In genomic region chr6:166486536-166486880, GRCh38 we compare ENCODE assay signal across 18 cellular contexts.
A peak's percentile ranks its signal among the peaks of the same experiment; 100 is the strongest.
DNase-seq lines count a peak whose midpoint lies in the region; ATAC-seq and TF ChIP-seq lines count a peak whose summit lies in the region.
"Had no signal": no experiment of that assay in that cellular context is flagged by ENCODE, and none has a peak within 500 bp of the region (broad histone marks: within the 10 kb centered on the region; RNA-seq: fewer than 3 reads in every experiment).

No MANE protein-coding gene starts in this region.

- H3K27me3 ChIP-seq in BLaER1, result no peaks in the 10 kb centered on the region
- no peaks in the 10 kb centered on the region for H3K27me3 ChIP-seq in CD4-positive, alpha-beta T cell (ENCODE audit: control insufficient read depth, insufficient read depth, low read length)
- no peaks in the 10 kb centered on the region for H3K27me3 ChIP-seq in sigmoid colon
- H3K27me3 ChIP-seq in CD8-positive, alpha-beta memory T cell (ENCODE audit: insufficient read depth, low read length, poor library complexity, severe bottlenecking), result no peaks in the 10 kb centered on the region
- H3K27me3 ChIP-seq: Peyer's patch had no signal

- no peak for TF ChIP-seq CTCF in CD4-positive, alpha-beta T cell (IDR thresholded peaks at IDR 0.05)
- no peak for TF ChIP-seq CTCF in glutamatergic neuron (IDR thresholded peaks at IDR 0.05; ENCODE audit: partially characterized antibody, unreplicated experiment)
- TF ChIP-seq CTCF in sigmoid colon (IDR thresholded peaks at IDR 0.05), result no peak

- H3K27me3 Mint-ChIP-seq in CD4-positive, alpha-beta T cell, result no peaks in the 10 kb centered on the region
- peaks cover 16% of the 10 kb centered on the region for H3K27me3 Mint-ChIP-seq in glutamatergic neuron (ENCODE audit: unreplicated experiment)
- no peaks in the 10 kb centered on the region for H3K27me3 Mint-ChIP-seq in CD8-positive, alpha-beta memory T cell

- TF ChIP-seq POLR2A in sigmoid colon (IDR thresholded peaks at IDR 0.05), result no peak

- CTCF ChIA-PET in CD4-positive, alpha-beta T cell (lab: Charles Lee), result no interaction called here
- CTCF ChIA-PET in CD8-positive, alpha-beta memory T cell (lab: Charles Lee), result no interaction called here

- POLR2A ChIA-PET in CD4-positive, alpha-beta T cell (lab: Charles Lee), result interaction anchor here (2.1 kb wide), 1 partner anchor 69 kb away, joined by 7 read pairs; no protein-coding TSS in a partner anchor
- POLR2A ChIA-PET in CD8-positive, alpha-beta memory T cell (lab: Charles Lee), result no interaction called here

- H3K36me3 ChIP-seq in BLaER1 (peaks cover 26% of the 10 kb centered on the region), sigmoid colon (peaks cover 0 to 82% (median 0%) of the 10 kb centered on the region in 4 donors)
- H3K36me3 ChIP-seq in CD8-positive, alpha-beta memory T cell (ENCODE audit: insufficient read depth, low read length), result no peaks in the 10 kb centered on the region

- no peak overlapping the region for H3K9ac ChIP-seq in BLaER1

- WGBS in sigmoid colon, 2 donors, result 95 to 97% methylated on average over 9 of the region's 9 CpGs

- H3K9me3 ChIP-seq in BLaER1 (peaks cover 61% of the 10 kb centered on the region), sigmoid colon (no peaks in the 10 kb centered on the region)
- H3K9me3 ChIP-seq in CD4-positive, alpha-beta T cell (ENCODE audit: control insufficient read depth, low read length), result no peaks in the 10 kb centered on the region
- H3K9me3 ChIP-seq in CD8-positive, alpha-beta memory T cell (ENCODE audit: low read length), result no peaks in the 10 kb centered on the region
- H3K9me3 ChIP-seq: Peyer's patch had no signal

- H3K4me1 Mint-ChIP-seq in CD4-positive, alpha-beta T cell (ENCODE audit: low read depth), result peaks cover 21% of the 10 kb centered on the region
- peaks cover 67% of the 10 kb centered on the region for H3K4me1 Mint-ChIP-seq in glutamatergic neuron (ENCODE audit: low read depth, unreplicated experiment)
- H3K4me1 Mint-ChIP-seq in CD8-positive, alpha-beta memory T cell, result peaks cover 27 to 31% (median 31%) of the 10 kb centered on the region in 3 donors

- H3K4me3 Mint-ChIP-seq in CD4-positive, alpha-beta T cell, result no peak overlapping the region
- H3K4me3 Mint-ChIP-seq in glutamatergic neuron (ENCODE audit: unreplicated experiment), result no peak overlapping the region
- peak overlapping the region in 1 of 7 donors; percentile 40 for H3K4me3 Mint-ChIP-seq in CD8-positive, alpha-beta memory T cell
- H3K4me3 Mint-ChIP-seq: HFFc6 had no signal

- intact Hi-C loops in CD4-positive, alpha-beta T cell (cut with DNase I, micrococcal nuclease), result loop anchor here (5.0 kb wide), 1 partner anchor 141 kb away; the partner anchor contains the start of gene RPS6KA2 (in 2 of the 2)
- intact Hi-C loops in sigmoid colon (cut with DNase I), result no loop called here

- peaks cover 20% of the 10 kb centered on the region for H3K36me3 Mint-ChIP-seq in CD4-positive, alpha-beta T cell (ENCODE audit: low read depth)
- H3K36me3 Mint-ChIP-seq in glutamatergic neuron (ENCODE audit: unreplicated experiment), result peaks cover 11% of the 10 kb centered on the region
- H3K36me3 Mint-ChIP-seq in CD8-positive, alpha-beta memory T cell, result no peaks in the 10 kb centered on the region

- H3K4me1 ChIP-seq in BLaER1 (peaks cover 86% of the 10 kb centered on the region), sigmoid colon (peaks cover 0 to 4% (median 0%) of the 10 kb centered on the region in 4 donors)
- H3K4me1 ChIP-seq in CD8-positive, alpha-beta memory T cell (ENCODE audit: insufficient read depth, low read length), result peaks cover 23% of the 10 kb centered on the region

- TF ChIP-seq EP300 in sigmoid colon (IDR thresholded peaks at IDR 0.05), result no peak

- DNase-seq in CD4-positive, alpha-beta T cell, result no peak
- DNase-seq in glutamatergic neuron (peak; percentile 10), sigmoid colon (peak; percentile 60), NCI-H1417 treated with DMSO at 0.1 percent for 48 hours (lab: John Stamatoyannopoulos, UW) (no peak)
- no peak for DNase-seq in CD8-positive, alpha-beta memory T cell
- DNase-seq: DMS53, GDM1, HFFc6, KBM-7, NCI-H1092 treated with DMSO at 0.1 percent for 48 hours, NCI-H146, NCI-H2029, NCI-H2227 treated with DMSO at 0.1 percent for 48 hours, NCI-H510A treated with DMSO at 0.1 percent for 48 hours, NCI-H748 treated with DMSO at 0.1 percent for 48 hours had no signal

- peaks cover 2% of the 10 kb centered on the region for H3K9me3 Mint-ChIP-seq in CD4-positive, alpha-beta T cell
- H3K9me3 Mint-ChIP-seq in glutamatergic neuron (ENCODE audit: unreplicated experiment), result peaks cover 29% of the 10 kb centered on the region
- H3K9me3 Mint-ChIP-seq in CD8-positive, alpha-beta memory T cell, result no peaks in the 10 kb centered on the region
- H3K9me3 Mint-ChIP-seq: HFFc6 had no signal

- ATAC-seq in CD4-positive, alpha-beta T cell (ENCODE audit: poor library complexity), result no peak
- ATAC-seq in GM21381 (IDR thresholded peaks at IDR 0.05; ENCODE audit: unreplicated experiment), result no peak

- H4K20me1 ChIP-seq in BLaER1, result no peaks in the 10 kb centered on the region

- peak overlapping the region; percentile 95 for H3K27ac Mint-ChIP-seq in CD4-positive, alpha-beta T cell
- H3K27ac Mint-ChIP-seq in glutamatergic neuron (ENCODE audit: unreplicated experiment), result peak overlapping the region; percentile 90
- H3K27ac Mint-ChIP-seq in CD8-positive, alpha-beta memory T cell, result peak overlapping the region in 1 of 8 donors; percentile 96
- H3K27ac Mint-ChIP-seq: HFFc6 had no signal

- no peak overlapping the region for H3K4me2 ChIP-seq in BLaER1

- peak overlapping the region; percentile 47 for H3K4me3 ChIP-seq in BLaER1
- H3K4me3 ChIP-seq in sigmoid colon, result no peak overlapping the region
- no peak overlapping the region for H3K4me3 ChIP-seq in CD8-positive, alpha-beta memory T cell (ENCODE audit: low read length)
- H3K4me3 ChIP-seq: Peyer's patch had no signal

- H3K27ac ChIP-seq in BLaER1 (0 out of 2 replicates have a peak overlapping the region, but pooled peaks have one; percentile 32), sigmoid colon (no peak overlapping the region)
- no peak overlapping the region for H3K27ac ChIP-seq in CD4-positive, alpha-beta T cell (ENCODE audit: low read depth, low read length)
- H3K27ac ChIP-seq in CD8-positive, alpha-beta memory T cell (ENCODE audit: low read depth, low read length), result no peak overlapping the region

Comparison
In these comparisons a context has a peak if more than half of its experiments do, and no peak if none do; other contexts are left out.
1. DNase-seq: peak in glutamatergic neuron (single experiment) and sigmoid colon (single experiment); none in CD4-positive, alpha-beta T cell (0 of 10), CD8-positive, alpha-beta memory T cell (0 of 5) and NCI-H1417 treated with DMSO at 0.1 percent for 48 hours (single experiment).